19 cellular contexts compared by ENCODE assay signal in the genomic region with DNA sequence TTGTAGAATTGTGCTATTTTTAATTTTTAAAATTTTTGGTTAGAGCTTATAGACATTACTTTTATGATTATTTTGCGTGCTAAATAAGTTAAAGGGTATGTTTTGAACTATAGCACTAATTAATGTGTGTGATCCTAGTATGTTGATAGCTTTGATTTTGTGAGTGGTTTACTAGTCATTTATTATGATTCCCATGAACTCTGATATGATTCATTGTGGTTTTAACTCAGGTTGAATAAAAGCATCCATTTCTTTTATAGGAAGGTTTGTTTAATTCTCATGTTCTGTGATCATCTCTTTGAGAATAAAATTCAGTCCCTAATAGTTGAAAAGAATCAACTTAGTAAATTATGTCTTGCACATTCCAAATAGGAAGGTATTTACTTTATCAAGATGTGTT. TPM values are rescaled to one million over a fixed set of nuclear protein-coding genes. Genes with fewer than 3 reads are reported as not detected.
A peak's percentile ranks its signal among the peaks of the same experiment; 100 is the strongest.
DNase-seq lines count a peak whose midpoint lies in the region; ATAC-seq, FAIRE-seq and TF ChIP-seq lines count a peak whose summit lies in the region.
"Had no signal": no experiment of that assay in that cellular context is flagged by ENCODE, and none has a peak within 500 bp of the region (broad histone marks: within the 10 kb centered on the region; RNA-seq: fewer than 3 reads in every experiment).

No MANE protein-coding gene starts in this region.

- ATAC-seq in foreskin keratinocyte = peak; percentile 64
- ATAC-seq in GM18858 (IDR thresholded peaks at IDR 0.05; ENCODE audit: unreplicated experiment) = no peak
- no peak for ATAC-seq in GM18907 (IDR thresholded peaks at IDR 0.05; ENCODE audit: unreplicated experiment)

- FAIRE-seq in RCC 7860 (lab: Jason Lieb, UNC) = peak; percentile 58
- FAIRE-seq: GM19239 had no signal

- intact Hi-C loops in head of caudate nucleus (cut with DNase I) = no loop called here

- DNase-seq in activated T-cell treated with anti-CD3 and anti-CD28 coated beads, Interleukin-2, amount 50 U/mL, for 24 hours = no peak
- DNase-seq in activated T-cell treated with anti-CD3 and anti-CD28 coated beads, Interleukin-2, amount 50 U/mL, for 48 hours = no peak
- DNase-seq in HCEC 1CT (peak; percentile 11), RCC 7860 (ENCODE audit: low spot score) (no peak), foreskin keratinocyte (peak in 1 of 2 donors; percentile 19), head of caudate nucleus (no peak)
- DNase-seq: AML-193; Caco-2; CD8-positive, alpha-beta memory T cell; DND-41; GOT3; HFFc6 had no signal

- TF ChIP-seq CTCF in foreskin keratinocyte (conservative IDR thresholded peaks at IDR 0.05) = no peak

- H3K4me1 Mint-ChIP-seq in activated T-cell treated with anti-CD3 and anti-CD28 coated beads, Interleukin-2, amount 50 U/mL, for 24 hours (ENCODE audit: low read depth) = peaks cover 25% of the 10 kb centered on the region
- H3K4me1 Mint-ChIP-seq: CD8-positive, alpha-beta memory T cell had no signal

- H3K27me3 Mint-ChIP-seq in activated T-cell treated with anti-CD3 and anti-CD28 coated beads, Interleukin-2, amount 50 U/mL, for 24 hours = no peaks in the 10 kb centered on the region
- H3K27me3 Mint-ChIP-seq: CD8-positive, alpha-beta memory T cell had no signal

- no peak overlapping the region for H3K27ac ChIP-seq in foreskin keratinocyte
- H3K27ac ChIP-seq: 22Rv1, BLaER1, HL-60 had no signal

- peak overlapping the region; percentile 72 for H3K27ac Mint-ChIP-seq in activated T-cell treated with anti-CD3 and anti-CD28 coated beads, Interleukin-2, amount 50 U/mL, for 24 hours

- H3K9me3 Mint-ChIP-seq in activated T-cell treated with anti-CD3 and anti-CD28 coated beads, Interleukin-2, amount 50 U/mL, for 24 hours = no peaks in the 10 kb centered on the region
- H3K9me3 Mint-ChIP-seq: CD8-positive, alpha-beta memory T cell; HFFc6 had no signal

- H3K36me3 Mint-ChIP-seq in activated T-cell treated with anti-CD3 and anti-CD28 coated beads, Interleukin-2, amount 50 U/mL, for 24 hours (ENCODE audit: low read depth) = peaks cover 78% of the 10 kb centered on the region

- H3K27me3 ChIP-seq in foreskin keratinocyte = no peaks in the 10 kb centered on the region
- H3K27me3 ChIP-seq: BLaER1 had no signal

- no peak overlapping the region for H3K4me3 Mint-ChIP-seq in activated T-cell treated with anti-CD3 and anti-CD28 coated beads, Interleukin-2, amount 50 U/mL, for 24 hours
- H3K4me3 Mint-ChIP-seq: CD8-positive, alpha-beta memory T cell; HFFc6 had no signal

- peaks cover 15% of the 10 kb centered on the region for H3K4me1 ChIP-seq in foreskin keratinocyte
- H3K4me1 ChIP-seq: BLaER1, Caco-2, HAP-1 had no signal

RNA-seq across cellular contexts. Expression of a gene that starts 22.5 kb away (rescaled TPM):
- 19.2 and 21.3 TPM in 2 replicates for total RNA-seq in foreskin keratinocyte
- 7.3 and 8.2 TPM in 2 replicates for polyA plus RNA-seq in foreskin keratinocyte

RNA-seq across cellular contexts. Expression of a gene that starts 22.7 kb away (rescaled TPM):
- total RNA-seq in foreskin keratinocyte = 63.4 and 63.9 TPM in 2 replicates
- 53.6 and 58.6 TPM in 2 replicates for polyA plus RNA-seq in foreskin keratinocyte
